ENCODE assay signal across 8 cellular contexts in genomic region chr7:4775281-4776159, GRCh38. TPM values are rescaled to one million over a fixed set of nuclear protein-coding genes. Genes with fewer than 3 reads are reported as not detected.
A peak's percentile ranks its signal among the peaks of the same experiment; 100 is the strongest.
DNase-seq lines count a peak whose midpoint lies in the region; ATAC-seq and TF ChIP-seq lines count a peak whose summit lies in the region.

TSS of gene AP5Z1 (plus strand) at chr7:4775623. CDS start at chr7:4775716, 93 bp downstream.

- H3K9me3 Mint-ChIP-seq in immature natural killer cell: no peaks in the 10 kb centered on the region

- ATAC-seq in GM19023 (IDR thresholded peaks at IDR 0.05; ENCODE audit: unreplicated experiment) (peak; percentile 89), HG03196 (IDR thresholded peaks at IDR 0.05; ENCODE audit: unreplicated experiment) (peak; percentile 90)

- peak within 1 kb of the TSS; percentile 95 to 99 (median 99) for H3K27ac Mint-ChIP-seq in immature natural killer cell

- DNase-seq in AG09319 (ENCODE audit: extremely low read depth, low read depth) (peak; percentile 91), NCI-H345 treated with DMSO at 0.1 percent for 48 hours (lab: John Stamatoyannopoulos, UW; ENCODE audit: unreplicated experiment) (peak; percentile 84), caudate nucleus (lab: John Stamatoyannopoulos, UW) (peak; percentile 43 to 99 (median 94)), immature natural killer cell (peak; percentile 97), smooth muscle cell of the brain vasculature (ENCODE audit: low read depth, low spot score) (peak; percentile 88)
- peak; percentile 85 to 93 (median 88) for DNase-seq in activated CD4-positive, CD25-positive, alpha-beta regulatory T cell (lab: John Stamatoyannopoulos, UW)

- peaks cover 43 to 54% of the 10 kb centered on the region in 2 donors for H3K4me1 Mint-ChIP-seq in immature natural killer cell

- peak within 1 kb of the TSS; percentile 98 to 99 (median 99) for H3K4me3 Mint-ChIP-seq in immature natural killer cell

- H3K27me3 Mint-ChIP-seq in immature natural killer cell (ENCODE audit: low read depth in 3 of 3): peaks cover 10 to 19% (median 18%) of the 10 kb centered on the region in 3 donors

- no peak for TF ChIP-seq CTCF in AG09319 (IDR thresholded peaks at IDR 0.05; ENCODE audit: low read depth, low read length)

- peak within 1 kb of the TSS; percentile 11 for H3K27ac ChIP-seq in caudate nucleus (ENCODE audit: low read depth, low read length)

- H3K36me3 Mint-ChIP-seq in immature natural killer cell: peaks cover 0 to 4% (median 0%) of the 10 kb centered on the region in 3 donors

RNA-seq across cellular contexts. Expression of gene AP5Z1, which starts in this region (rescaled TPM):
- polyA plus RNA-seq in immature natural killer cell: 10 to 100 TPM; 36.7 to 64.2 (median 50.6) TPM

Comparison
In these comparisons a context has a peak if more than half of its experiments do, and no peak if none do; other contexts are left out.
1. Peak in every context shown above with its lines: DNase-seq, ATAC-seq and H3K27ac ChIP-seq.